ENCODE assay signal across 22 cellular contexts in the genomic region with DNA sequence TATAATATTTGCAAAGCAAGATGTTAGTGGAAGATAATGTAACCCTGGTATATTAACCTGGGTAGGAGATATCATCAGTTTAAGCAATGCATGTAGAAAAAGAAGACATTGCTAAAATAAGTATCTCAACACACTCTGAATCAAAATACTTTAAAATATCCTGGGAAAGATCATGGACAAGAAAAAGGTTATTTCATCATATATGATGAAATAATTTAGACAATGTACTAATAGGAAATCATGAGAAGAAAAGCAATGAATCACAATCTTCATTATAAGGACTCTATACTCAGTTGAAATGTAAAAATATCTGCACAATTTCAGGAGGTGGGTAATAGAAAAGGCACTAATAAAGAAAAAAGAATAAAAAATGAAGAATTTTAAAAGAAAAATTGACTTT.
"Had no signal": no experiment of that assay in that cellular context is flagged by ENCODE, and none has a peak within 500 bp of the region (broad histone marks: within the 10 kb centered on the region; RNA-seq: fewer than 3 reads in every experiment).

No MANE protein-coding gene starts in this region.

- DNase-seq: effector memory CD8-positive, alpha-beta T cell; gastrocnemius medialis; heart right ventricle; hypothalamus; kidney glomerular epithelial cell; mucosa of descending colon; naive thymus-derived CD8-positive, alpha-beta T cell; ovary; stimulated activated CD4-positive, alpha-beta T cell treated with anti-CD3 and anti-CD28 coated beads, Interleukin-2, amount 100 ng/mL, for 48 hours; stimulated activated CD8-positive, alpha-beta memory T cell treated with anti-CD3 and anti-CD28 coated beads, Interleukin-4, amount 100 ng/mL, for 48 hours; stimulated activated naive CD8-positive, alpha-beta T cell treated with anti-CD3 and anti-CD28 coated beads, Interleukin-15, Interleukin-2, amounts not matched to agents 100 U/mL and 50 U/mL, for 24 hours; thyroid gland had no signal

- H3K4me1 ChIP-seq: gastrocnemius medialis, heart right ventricle, right atrium auricular region, suprapubic skin, thyroid gland had no signal

- H3K9me3 ChIP-seq: gastrocnemius medialis, heart right ventricle, mucosa of descending colon, neutrophil, ovary, right atrium auricular region, suprapubic skin, thyroid gland had no signal

- H3K9me3 Mint-ChIP-seq: dendritic cell treated with granulocyte-macrophage colony-stimulating factor and Interleukin-4, amounts not matched to agents 40 ng/mL and 50 ng/mL, for 4 days; effector memory CD8-positive, alpha-beta T cell; stimulated activated effector memory CD8-positive, alpha-beta T cell treated with anti-CD3 and anti-CD28 coated beads, Interleukin-12 subunit alpha, Interleukin-12 subunit beta, amount 100 ng/mL, for 72 hours; type B pancreatic cell had no signal

- H3K36me3 Mint-ChIP-seq: naive thymus-derived CD8-positive, alpha-beta T cell; stimulated activated effector memory CD8-positive, alpha-beta T cell treated with anti-CD3 and anti-CD28 coated beads, Interleukin-12 subunit alpha, Interleukin-12 subunit beta, amount 100 ng/mL, for 72 hours; type B pancreatic cell had no signal

- FAIRE-seq: colon, islet of Langerhans, urothelium cell line had no signal

- H3K4me1 Mint-ChIP-seq: naive thymus-derived CD8-positive, alpha-beta T cell; stimulated activated effector memory CD8-positive, alpha-beta T cell treated with anti-CD3 and anti-CD28 coated beads, Interleukin-12 subunit alpha, Interleukin-12 subunit beta, amount 100 ng/mL, for 72 hours had no signal

- H3K36me3 ChIP-seq: gastrocnemius medialis, heart right ventricle, neutrophil, ovary, right atrium auricular region, suprapubic skin, thyroid gland had no signal

- H3K27me3 ChIP-seq: gastrocnemius medialis, heart right ventricle, neutrophil, ovary, right atrium auricular region, suprapubic skin, thyroid gland had no signal

- H3K4me3 Mint-ChIP-seq: dendritic cell treated with granulocyte-macrophage colony-stimulating factor and Interleukin-4, amounts not matched to agents 40 ng/mL and 50 ng/mL, for 4 days; effector memory CD8-positive, alpha-beta T cell; naive thymus-derived CD8-positive, alpha-beta T cell; stimulated activated effector memory CD8-positive, alpha-beta T cell treated with anti-CD3 and anti-CD28 coated beads, Interleukin-12 subunit alpha, Interleukin-12 subunit beta, amount 100 ng/mL, for 72 hours; type B pancreatic cell had no signal

- H3K4me2 ChIP-seq: smooth muscle cell had no signal

- H3K27ac ChIP-seq: gastrocnemius medialis, heart right ventricle, neutrophil, ovary, right atrium auricular region, suprapubic skin, thyroid gland had no signal

- H3K4me3 ChIP-seq: gastrocnemius medialis, heart right ventricle, mucosa of descending colon, ovary, right atrium auricular region, smooth muscle cell, suprapubic skin, thyroid gland had no signal

- H3K27ac Mint-ChIP-seq: dendritic cell treated with granulocyte-macrophage colony-stimulating factor and Interleukin-4, amounts not matched to agents 40 ng/mL and 50 ng/mL, for 4 days; effector memory CD8-positive, alpha-beta T cell; naive thymus-derived CD8-positive, alpha-beta T cell; stimulated activated effector memory CD8-positive, alpha-beta T cell treated with anti-CD3 and anti-CD28 coated beads, Interleukin-12 subunit alpha, Interleukin-12 subunit beta, amount 100 ng/mL, for 72 hours; type B pancreatic cell had no signal

- H3K27me3 Mint-ChIP-seq: dendritic cell treated with granulocyte-macrophage colony-stimulating factor and Interleukin-4, amounts not matched to agents 40 ng/mL and 50 ng/mL, for 4 days; effector memory CD8-positive, alpha-beta T cell; naive thymus-derived CD8-positive, alpha-beta T cell; type B pancreatic cell had no signal
